In the genomic region with DNA sequence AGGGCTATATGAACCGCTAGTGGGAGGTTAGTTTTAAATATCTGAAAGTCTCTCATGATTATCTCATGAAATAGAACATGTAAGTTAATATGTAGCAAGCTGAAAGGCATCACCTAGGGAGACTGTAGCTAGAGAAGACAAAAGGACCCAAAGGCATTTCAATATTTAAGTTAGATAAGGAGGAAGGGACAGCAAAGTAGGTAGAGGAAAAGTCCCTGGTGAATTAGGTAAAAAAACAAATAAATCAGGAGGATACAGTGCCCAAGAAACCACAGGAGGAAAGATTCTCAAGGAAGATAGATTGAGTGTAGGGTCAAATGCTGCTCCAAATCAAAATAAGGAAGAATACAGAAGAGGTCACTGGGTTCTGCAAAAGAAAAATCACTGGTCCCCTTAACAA, we compare ENCODE assay signal across 15 cellular contexts.
DNase-seq lines count a peak whose midpoint lies in the region; TF ChIP-seq lines count a peak whose summit lies in the region.
"Had no signal": no experiment of that assay in that cellular context is flagged by ENCODE, and none has a peak within 500 bp of the region (broad histone marks: within the 10 kb centered on the region; RNA-seq: fewer than 3 reads in every experiment).

No MANE protein-coding gene starts in this region.

- H3K9ac ChIP-seq in HUES48 (ENCODE audit: low read depth, low read length) (no peak overlapping the region), neuronal stem cell (ENCODE audit: low read depth, low read length, poor library complexity) (no peak overlapping the region)

- no peak overlapping the region for H4K91ac ChIP-seq in neuronal stem cell (ENCODE audit: low read depth, low read length, poor library complexity)

- no peaks in the 10 kb centered on the region for H3K36me3 ChIP-seq in Caco-2 (ENCODE audit: control insufficient read depth, insufficient read depth, low read length)
- no peaks in the 10 kb centered on the region for H3K36me3 ChIP-seq in HUES48 (ENCODE audit: control insufficient read depth, insufficient read depth, low read length)
- H3K36me3 ChIP-seq in hepatocyte (replicated peaks; ENCODE audit: insufficient read depth, low read depth), result no peaks in the 10 kb centered on the region
- H3K36me3 ChIP-seq in neuronal stem cell (replicated peaks in 1 of 2; ENCODE audit: control insufficient read depth in 2 of 2, insufficient read depth in 2 of 2, low read length in 2 of 2), result no peaks in the 10 kb centered on the region
- no peaks in the 10 kb centered on the region for H3K36me3 ChIP-seq in CD4-positive, alpha-beta memory T cell (ENCODE audit: insufficient read depth, low read length)
- H3K36me3 ChIP-seq: BE2C, HAP-1 had no signal

- H3K9me3 Mint-ChIP-seq in Caco-2 (ENCODE audit: unreplicated experiment) (no peaks in the 10 kb centered on the region), type B pancreatic cell (peaks cover 4% of the 10 kb centered on the region)
- H3K9me3 Mint-ChIP-seq in activated CD4-positive, alpha-beta T cell treated with anti-CD3 and anti-CD28 coated beads, Interleukin-2, amount 10 ng/mL, durations not matched to agents 7 days and 5 days, result no peaks in the 10 kb centered on the region
- peaks cover 0 to 2% (median 0%) of the 10 kb centered on the region in 8 donors for H3K9me3 Mint-ChIP-seq in CD4-positive, alpha-beta memory T cell
- H3K9me3 Mint-ChIP-seq: CD8-positive, alpha-beta T cell; HFFc6 had no signal

- POLR2A ChIA-PET in Caco-2 (lab: Charles Lee), result no interaction called here
- POLR2A ChIA-PET in activated CD4-positive, alpha-beta T cell treated with anti-CD3 and anti-CD28 coated beads, Interleukin-2, amount 10 ng/mL, durations not matched to agents 7 days and 5 days (lab: Charles Lee), result no interaction called here
- POLR2A ChIA-PET in CD4-positive, alpha-beta memory T cell (lab: Charles Lee; ENCODE audit: partially characterized antibody), result no interaction called here

- H3K9me3 ChIP-seq in Caco-2 (no peaks in the 10 kb centered on the region), HUES48 (ENCODE audit: control insufficient read depth, insufficient read depth, low read length) (no peaks in the 10 kb centered on the region), hepatocyte (ENCODE audit: low read depth) (no peaks in the 10 kb centered on the region), neuronal stem cell (replicated peaks in 1 of 2; ENCODE audit: control insufficient read depth in 2 of 2, insufficient read depth in 1 of 2, low read depth in 1 of 2, low read length in 2 of 2) (no peaks in the 10 kb centered on the region)
- H3K9me3 ChIP-seq in CD4-positive, alpha-beta memory T cell (ENCODE audit: control insufficient read depth in 1 of 2, low read length in 2 of 2), result no peaks in the 10 kb centered on the region
- H3K9me3 ChIP-seq: A549, BE2C, HAP-1 had no signal

- H3K4me3 ChIP-seq in Caco-2 (ENCODE audit: low read depth, low read length), result no peak overlapping the region
- H3K4me3 ChIP-seq in HUES48 (ENCODE audit: low read depth, low read length), result no peak overlapping the region
- H3K4me3 ChIP-seq in hepatocyte, result no peak overlapping the region
- no peak overlapping the region for H3K4me3 ChIP-seq in neuronal stem cell (ENCODE audit: low read length in 2 of 2)
- H3K4me3 ChIP-seq in CD4-positive, alpha-beta memory T cell (ENCODE audit: low read length in 2 of 2), result no peak overlapping the region
- H3K4me3 ChIP-seq: A549, HAP-1 had no signal

- H3K4ac ChIP-seq in neuronal stem cell (ENCODE audit: low read length), result no peak overlapping the region

- H2BK5ac ChIP-seq in neuronal stem cell (ENCODE audit: low read length), result no peak overlapping the region

- WGBS in hepatocyte (ENCODE audit: low lambda C conversion rate, missing lambda C conversion rate), result 63% methylated on average over 1 of the region's 1 CpG
- no CpG with 5 or more reads among the region's 1 CpG for WGBS in neuronal stem cell (ENCODE audit: extremely low coverage in 2 of 2, insufficient read length in 2 of 2, insufficient replicate concordance in 1 of 2), 2 donors

- no peak overlapping the region for H2BK120ac ChIP-seq in neuronal stem cell (ENCODE audit: low read depth, low read length)

- H3K14ac ChIP-seq in neuronal stem cell (ENCODE audit: low read length), result no peak overlapping the region

- H3K4me3 Mint-ChIP-seq in Caco-2 (ENCODE audit: unreplicated experiment), result peak overlapping the region; percentile 39
- H3K4me3 Mint-ChIP-seq in type B pancreatic cell, result no peak overlapping the region
- H3K4me3 Mint-ChIP-seq in activated CD4-positive, alpha-beta T cell treated with anti-CD3 and anti-CD28 coated beads, Interleukin-2, amount 10 ng/mL, durations not matched to agents 7 days and 5 days, result no peak overlapping the region
- H3K4me3 Mint-ChIP-seq in CD4-positive, alpha-beta memory T cell, result no peak overlapping the region
- H3K4me3 Mint-ChIP-seq: CD8-positive, alpha-beta T cell; HFFc6 had no signal

- BruUV-seq in Caco-2 (replicated peaks; lab: Mats Ljungman, UMichigan), result no TSS peak

- DNase-seq in Caco-2 (no peak), hepatocyte (ENCODE audit: low spot score) (no peak), type B pancreatic cell (ENCODE audit: extremely low spot score, unreplicated experiment) (no peak), neuronal stem cell (ENCODE audit: low spot score) (no peak)
- no peak for DNase-seq in activated CD4-positive, alpha-beta T cell treated with anti-CD3 and anti-CD28 coated beads, Interleukin-2, amount 10 ng/mL, durations not matched to agents 7 days and 5 days
- DNase-seq in CD4-positive, alpha-beta memory T cell, result no peak
- DNase-seq: BE2C; CD8-positive, alpha-beta T cell; COR-L47; DMS53; GF-D8; HFFc6 had no signal

- no peak overlapping the region for H2BK12ac ChIP-seq in neuronal stem cell (ENCODE audit: low read length)

- H3K4me2 ChIP-seq in hepatocyte, result peak overlapping the region; percentile 6
- no peak overlapping the region for H3K4me2 ChIP-seq in neuronal stem cell (ENCODE audit: insufficient read depth, low read length, poor library complexity, severe bottlenecking)
- H3K4me2 ChIP-seq: A549 had no signal

- intact Hi-C loops in Caco-2 (cut with micrococcal nuclease; ENCODE audit: unreplicated experiment), result loop anchor here (2.0 kb wide), 1 partner anchor 20 kb away; no protein-coding TSS in a partner anchor
- intact Hi-C loops in CD4-positive, alpha-beta memory T cell (cut with micrococcal nuclease), result no loop called here

- no peaks in the 10 kb centered on the region for H3K27me3 ChIP-seq in Caco-2 (replicated peaks; ENCODE audit: control insufficient read depth, insufficient read depth, low read length)
- no peaks in the 10 kb centered on the region for H3K27me3 ChIP-seq in HUES48 (ENCODE audit: control insufficient read depth, insufficient read depth, low read length)
- H3K27me3 ChIP-seq in hepatocyte, result no peaks in the 10 kb centered on the region
- no peaks in the 10 kb centered on the region for H3K27me3 ChIP-seq in neuronal stem cell (ENCODE audit: control insufficient read depth in 3 of 3, insufficient read depth in 3 of 3, low read depth in 1 of 3, low read length in 3 of 3)
- H3K27me3 ChIP-seq in CD4-positive, alpha-beta memory T cell (ENCODE audit: insufficient read depth, low read length), result no peaks in the 10 kb centered on the region
- H3K27me3 ChIP-seq: BE2C had no signal

- no peaks in the 10 kb centered on the region for H3K9me2 ChIP-seq in hepatocyte (replicated peaks; ENCODE audit: insufficient read depth)

- CTCF ChIA-PET in Caco-2 (lab: Charles Lee), result no interaction called here
- CTCF ChIA-PET in activated CD4-positive, alpha-beta T cell treated with anti-CD3 and anti-CD28 coated beads, Interleukin-2, amount 10 ng/mL, durations not matched to agents 7 days and 5 days (lab: Charles Lee), result no interaction called here
- CTCF ChIA-PET in CD4-positive, alpha-beta memory T cell (lab: Charles Lee; ENCODE audit: partially characterized antibody), result no interaction called here

- TF ChIP-seq CTCF in Caco-2 (IDR thresholded peaks at IDR 0.05; ENCODE audit: insufficient read depth in 1 of 2, low read depth in 1 of 2, low read length in 1 of 2, severe bottlenecking in 1 of 2, unreplicated experiment in 1 of 2) (no peak), hepatocyte (IDR thresholded peaks at IDR 0.05; ENCODE audit: poor library complexity) (no peak), type B pancreatic cell (conservative IDR thresholded peaks at IDR 0.05) (no peak)

- H2AFZ ChIP-seq in hepatocyte, result no peak overlapping the region
- H2AFZ ChIP-seq in neuronal stem cell (ENCODE audit: low read length), result no peak overlapping the region

- H4K8ac ChIP-seq in neuronal stem cell (ENCODE audit: low read depth, low read length), result no peak overlapping the region

- H3K27ac ChIP-seq in HUES48 (ENCODE audit: low read depth, low read length) (peak overlapping the region; percentile 20), hepatocyte (peak overlapping the region; percentile 25), neuronal stem cell (replicated peaks; ENCODE audit: low read length) (no peak overlapping the region)
- no peak overlapping the region for H3K27ac ChIP-seq in CD4-positive, alpha-beta memory T cell (ENCODE audit: low read depth, low read length)

- H3K36me3 Mint-ChIP-seq in Caco-2 (ENCODE audit: insufficient read depth, unreplicated experiment), result peaks cover 14% of the 10 kb centered on the region
- no peaks in the 10 kb centered on the region for H3K36me3 Mint-ChIP-seq in type B pancreatic cell
- H3K36me3 Mint-ChIP-seq in activated CD4-positive, alpha-beta T cell treated with anti-CD3 and anti-CD28 coated beads, Interleukin-2, amount 10 ng/mL, durations not matched to agents 7 days and 5 days (ENCODE audit: low read depth), result no peaks in the 10 kb centered on the region
- no peaks in the 10 kb centered on the region for H3K36me3 Mint-ChIP-seq in CD4-positive, alpha-beta memory T cell
- H3K36me3 Mint-ChIP-seq: CD8-positive, alpha-beta T cell had no signal

- H3K79me1 ChIP-seq in neuronal stem cell (ENCODE audit: low read depth, low read length), result no peaks in the 10 kb centered on the region

- no peaks in the 10 kb centered on the region for H3K27me3 Mint-ChIP-seq in Caco-2 (ENCODE audit: insufficient read depth, unreplicated experiment)
- H3K27me3 Mint-ChIP-seq in type B pancreatic cell, result no peaks in the 10 kb centered on the region
- H3K27me3 Mint-ChIP-seq in activated CD4-positive, alpha-beta T cell treated with anti-CD3 and anti-CD28 coated beads, Interleukin-2, amount 10 ng/mL, durations not matched to agents 7 days and 5 days, result peaks cover 3% of the 10 kb centered on the region
- peaks cover 0 to 2% of the 10 kb centered on the region in 2 donors for H3K27me3 Mint-ChIP-seq in CD4-positive, alpha-beta memory T cell

- H3K23ac ChIP-seq in neuronal stem cell (ENCODE audit: low read depth, low read length, poor library complexity), result no peak overlapping the region

- H3K18ac ChIP-seq in neuronal stem cell (ENCODE audit: low read length), result no peak overlapping the region

- H3K4me1 ChIP-seq in Caco-2 (peaks cover 41% of the 10 kb centered on the region), HUES48 (ENCODE audit: control insufficient read depth, insufficient read depth, low read length) (no peaks in the 10 kb centered on the region; the same call in 1 of the 2 replicates), hepatocyte (ENCODE audit: insufficient read depth) (peaks cover 46% of the 10 kb centered on the region), neuronal stem cell (ENCODE audit: control insufficient read depth in 2 of 2, insufficient read depth in 1 of 2, low read depth in 1 of 2, low read length in 2 of 2) (peaks cover 0 to 2% of the 10 kb centered on the region in 2 donors)
- no peaks in the 10 kb centered on the region for H3K4me1 ChIP-seq in CD4-positive, alpha-beta memory T cell (ENCODE audit: insufficient read depth, low read length)
- H3K4me1 ChIP-seq: BE2C had no signal

- H3K4me1 Mint-ChIP-seq in Caco-2 (ENCODE audit: low read depth, unreplicated experiment), result peaks cover 42% of the 10 kb centered on the region
- peaks cover 26% of the 10 kb centered on the region for H3K4me1 Mint-ChIP-seq in type B pancreatic cell (ENCODE audit: unreplicated experiment)
- no peaks in the 10 kb centered on the region for H3K4me1 Mint-ChIP-seq in activated CD4-positive, alpha-beta T cell treated with anti-CD3 and anti-CD28 coated beads, Interleukin-2, amount 10 ng/mL, durations not matched to agents 7 days and 5 days
- H3K4me1 Mint-ChIP-seq in CD4-positive, alpha-beta memory T cell, result peaks cover 0 to 2% (median 0%) of the 10 kb centered on the region in 4 donors

- H2BK15ac ChIP-seq in neuronal stem cell (ENCODE audit: low read length), result no peak overlapping the region

- no peak overlapping the region for H2AK5ac ChIP-seq in neuronal stem cell (ENCODE audit: low read depth, low read length)

- no peaks in the 10 kb centered on the region for H3K79me2 ChIP-seq in hepatocyte

- peak overlapping the region; percentile 66 for H3K27ac Mint-ChIP-seq in Caco-2 (ENCODE audit: unreplicated experiment)
- H3K27ac Mint-ChIP-seq in type B pancreatic cell, result peak overlapping the region; percentile 5
- no peak overlapping the region for H3K27ac Mint-ChIP-seq in activated CD4-positive, alpha-beta T cell treated with anti-CD3 and anti-CD28 coated beads, Interleukin-2, amount 10 ng/mL, durations not matched to agents 7 days and 5 days
- H3K27ac Mint-ChIP-seq in CD4-positive, alpha-beta memory T cell, result no peak overlapping the region
- H3K27ac Mint-ChIP-seq: CD8-positive, alpha-beta T cell; HFFc6 had no signal

- H4K20me1 ChIP-seq in hepatocyte (ENCODE audit: insufficient read depth, poor library complexity, severe bottlenecking), result no peaks in the 10 kb centered on the region

Comparison
In these comparisons a context has a peak if more than half of its experiments do, and no peak if none do; other contexts are left out.
1. H3K27ac Mint-ChIP-seq: peak in Caco-2 (single experiment) and type B pancreatic cell (single experiment); none in activated CD4-positive, alpha-beta T cell treated with anti-CD3 and anti-CD28 coated beads, Interleukin-2, amount 10 ng/mL, durations not matched to agents 7 days and 5 days (single experiment) and CD4-positive, alpha-beta memory T cell (0 of 7).
2. H3K27ac ChIP-seq: peak in HUES48 (single experiment) and hepatocyte (single experiment); none in neuronal stem cell (single experiment) and CD4-positive, alpha-beta memory T cell (single experiment).